Comparison of ENCODE assay signal across 8 cellular contexts in the genomic region with DNA sequence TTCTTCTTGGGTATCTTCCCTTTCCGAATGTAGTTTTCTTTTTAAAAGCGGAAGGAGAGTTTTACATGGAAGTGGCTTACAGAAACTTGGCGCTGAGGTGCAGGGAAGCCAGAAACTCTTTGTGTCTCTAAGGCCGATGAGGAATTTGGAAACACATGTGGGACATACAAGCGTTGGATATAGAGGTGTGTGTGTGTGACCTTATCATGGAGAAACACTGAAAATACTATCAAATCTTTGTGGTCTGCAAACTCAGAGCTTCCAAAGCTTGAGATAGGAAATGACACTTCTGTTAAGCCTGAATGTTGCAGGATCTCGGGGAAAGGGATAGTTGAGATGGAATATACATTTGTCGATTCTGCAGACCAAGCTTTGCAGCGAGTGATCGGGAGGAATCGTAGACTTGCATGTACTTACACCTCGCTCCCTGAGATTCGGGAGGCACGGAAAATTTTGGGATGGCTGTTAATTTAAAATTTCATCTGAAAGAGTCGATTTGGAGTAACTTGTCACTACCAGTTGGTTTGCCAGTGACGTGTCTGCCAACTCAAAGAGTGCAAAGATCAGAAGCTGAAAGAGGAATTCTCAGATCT. TPM values are rescaled to one million over a fixed set of nuclear protein-coding genes. Genes with fewer than 3 reads are reported as not detected.
A peak's percentile ranks its signal among the peaks of the same experiment; 100 is the strongest.
DNase-seq lines count a peak whose midpoint lies in the region; ATAC-seq, FAIRE-seq and TF ChIP-seq lines count a peak whose summit lies in the region.

No MANE protein-coding gene starts in this region.

- CTCF ChIA-PET in A549 (lab: Yijun Ruan, JAX), result interaction anchor here (1.0 kb wide), 1 partner anchor 9 kb away, joined by 5 read pairs; no protein-coding TSS in a partner anchor

- TF ChIP-seq RAD21 in A549 (conservative IDR thresholded peaks at IDR 0.05 in 1 of 2, IDR thresholded peaks at IDR 0.05 in 1 of 2), result no peak

- DNase-seq in A549 (ENCODE audit: low read depth in 1 of 2, low spot score in 1 of 2) (peak; percentile 13 to 46), GM10266 (ENCODE audit: extremely low spot score) (peak; percentile 23), bronchial epithelial cell (ENCODE audit: low read depth) (peak; percentile 36), right lobe of liver (peak in 2 of 3 donors; percentile 22 to 56), thoracic aorta (ENCODE audit: low spot score) (no peak)

- WGBS in A549 (ENCODE audit: missing lambda C conversion rate), result 2% methylated on average over 15 of the region's 15 CpGs
- WGBS in right lobe of liver (ENCODE audit: insufficient coverage, low coverage, low lambda C conversion rate, missing lambda C conversion rate), result under 1% methylated on average over 15 of the region's 15 CpGs

- FAIRE-seq in A549 (lab: Jason Lieb, UNC), result peak; percentile 49
- no peak for FAIRE-seq in bronchial epithelial cell (lab: Jason Lieb, UNC)

- intact Hi-C loops in right lobe of liver (cut with DNase I), result no loop called here

- TF ChIP-seq CTCF in A549 (IDR thresholded peaks at IDR 0.05) (no peak), GM10266 (IDR thresholded peaks at IDR 0.05; ENCODE audit: control insufficient read depth, insufficient read depth, low read depth, missing control alignments) (no peak), OCI-LY1 (IDR thresholded peaks at IDR 0.05; ENCODE audit: low read length) (no peak), bronchial epithelial cell (IDR thresholded peaks at IDR 0.05; ENCODE audit: insufficient read depth, low read length, severe bottlenecking) (no peak), right lobe of liver (IDR thresholded peaks at IDR 0.05) (no peak), thoracic aorta (IDR thresholded peaks at IDR 0.05) (no peak)

- H3K36me3 ChIP-seq in OCI-LY1 (ENCODE audit: insufficient read depth, low read length), result no peaks in the 10 kb centered on the region
- H3K36me3 ChIP-seq in bronchial epithelial cell (ENCODE audit: control insufficient read depth, insufficient read depth, low read length), result no peaks in the 10 kb centered on the region
- H3K36me3 ChIP-seq in right lobe of liver, result no peaks in the 10 kb centered on the region
- H3K36me3 ChIP-seq in thoracic aorta, result no peaks in the 10 kb centered on the region

- POLR2A ChIA-PET in A549 (lab: Yijun Ruan, JAX), result interaction anchor here (1.2 kb wide), 1 partner anchor 115 kb away, joined by 3 read pairs; a partner anchor contains a TSS

- no peak for TF ChIP-seq POLR2A in A549 (IDR thresholded peaks at IDR 0.05; ENCODE audit: low read length)
- no peak for TF ChIP-seq POLR2A in right lobe of liver (IDR thresholded peaks at IDR 0.05)

- H3K4me2 ChIP-seq in A549, result peak overlapping the region; percentile 94
- peak overlapping the region; percentile 96 for H3K4me2 ChIP-seq in OCI-LY1 (ENCODE audit: low read length)

- H3K9me2 ChIP-seq in OCI-LY1 (ENCODE audit: low read depth, low read length), result no peaks in the 10 kb centered on the region

- peak overlapping the region; percentile 71; the same call in 1 of the 2 replicates for H2AFZ ChIP-seq in OCI-LY1 (ENCODE audit: low read length)

- H3K9me3 ChIP-seq in A549 (no peaks in the 10 kb centered on the region), OCI-LY1 (ENCODE audit: low read length) (no peaks in the 10 kb centered on the region), right lobe of liver (no peaks in the 10 kb centered on the region), thoracic aorta (no peaks in the 10 kb centered on the region)

- H3K4me3 ChIP-seq in A549 (peak overlapping the region; percentile 87), OCI-LY1 (ENCODE audit: low read depth, low read length, poor library complexity, severe bottlenecking) (peak overlapping the region; percentile 96), bronchial epithelial cell (ENCODE audit: low read depth, low read length) (peak overlapping the region; percentile 93), right lobe of liver (peak overlapping the region; percentile 71 to 82 (median 81)), thoracic aorta (peak overlapping the region; percentile 92)

- ATAC-seq in A549 (peak in 1 of 2 experiments; percentile 19; a peak in 3 of 6 replicates), right lobe of liver (peak; percentile 4 to 14 (median 8)), thoracic aorta (ENCODE audit: insufficient number of reproducible peaks, low FRiP score, low read depth) (no peak), HG03039 (IDR thresholded peaks at IDR 0.05; ENCODE audit: unreplicated experiment) (no peak), GM19328 (IDR thresholded peaks at IDR 0.05; ENCODE audit: unreplicated experiment) (no peak)

- no peaks in the 10 kb centered on the region for H3K27me3 ChIP-seq in OCI-LY1 (ENCODE audit: insufficient read depth, low read length)
- no peaks in the 10 kb centered on the region for H3K27me3 ChIP-seq in bronchial epithelial cell (ENCODE audit: control insufficient read depth, insufficient read depth, low read length)
- H3K27me3 ChIP-seq in right lobe of liver, result no peaks in the 10 kb centered on the region
- no peaks in the 10 kb centered on the region for H3K27me3 ChIP-seq in thoracic aorta (replicated peaks; ENCODE audit: insufficient read depth)

- H4K20me1 ChIP-seq in OCI-LY1 (ENCODE audit: insufficient read depth, low read length), result no peaks in the 10 kb centered on the region

- H3F3A ChIP-seq in OCI-LY1 (ENCODE audit: insufficient read depth, low read length), result no peaks in the 10 kb centered on the region

- peaks cover 64% of the 10 kb centered on the region for H3K4me1 ChIP-seq in A549
- H3K4me1 ChIP-seq in OCI-LY1 (ENCODE audit: insufficient read depth, low read length, severe bottlenecking), result peaks cover 23% of the 10 kb centered on the region
- H3K4me1 ChIP-seq in right lobe of liver, result peaks cover 0 to 22% (median 4%) of the 10 kb centered on the region in 4 donors
- peaks cover 21 to 55% of the 10 kb centered on the region in 2 donors for H3K4me1 ChIP-seq in thoracic aorta (ENCODE audit: control insufficient read depth in 1 of 2, low read depth in 2 of 2)

- no peak for TF ChIP-seq EP300 in A549 (IDR thresholded peaks at IDR 0.05)

- H3K79me2 ChIP-seq in OCI-LY1 (ENCODE audit: insufficient read depth, low read length), result peaks cover 14% of the 10 kb centered on the region; the same call in 1 of the 2 replicates

- peak overlapping the region; percentile 91 to 99 for H3K27ac ChIP-seq in A549
- no peak overlapping the region for H3K27ac ChIP-seq in OCI-LY1 (ENCODE audit: low read depth, low read length, poor library complexity, severe bottlenecking)
- H3K27ac ChIP-seq in right lobe of liver, result peak overlapping the region; percentile 93 to 96 (median 93)
- peak overlapping the region; percentile 79 to 85 for H3K27ac ChIP-seq in thoracic aorta

- peak overlapping the region; percentile 86 for H3K9ac ChIP-seq in OCI-LY1 (ENCODE audit: low read length)

TF ChIP-seq in A549, 52 proteins besides CTCF, POLR2A, EP300 and RAD21:
- TF ChIP-seq GATA3 (IDR thresholded peaks at IDR 0.05; ENCODE audit: borderline replicate concordance), result no peak
- no peak for TF ChIP-seq HOXA7 (CRISPR knock-in tag; IDR thresholded peaks at IDR 0.05)
- no peak for TF ChIP-seq JUNB (IDR thresholded peaks at IDR 0.05)
- TF ChIP-seq ESRRA (IDR thresholded peaks at IDR 0.05; ENCODE audit: borderline replicate concordance, low read length), result no peak
- no peak for TF ChIP-seq BHLHE40 (IDR thresholded peaks at IDR 0.05; ENCODE audit: low read depth, low read length)
- no peak for TF ChIP-seq FOXS1 (CRISPR knock-in tag; IDR thresholded peaks at IDR 0.05)
- no peak for TF ChIP-seq CBX8 (IDR thresholded peaks at IDR 0.05)
- no peak for TF ChIP-seq POLR2AphosphoS2 (conservative IDR thresholded peaks at IDR 0.05; ENCODE audit: low read length)
- no peak for TF ChIP-seq FOSL2 (IDR thresholded peaks at IDR 0.05)
- no peak for TF ChIP-seq FOSL2 (CRISPR knock-in tag; IDR thresholded peaks at IDR 0.05)
- no peak for TF ChIP-seq HEYL (CRISPR knock-in tag; IDR thresholded peaks at IDR 0.05)
- no peak for TF ChIP-seq CBX2 (IDR thresholded peaks at IDR 0.05; ENCODE audit: borderline replicate concordance, low read depth)

RNA-seq across cellular contexts. Expression of a gene that starts 1.0 kb away (rescaled TPM):
- polyA plus RNA-seq in A549 (2011; rRNA removed) (55.6 and 67.3 TPM in 2 replicates), A549 (2017; fragmentation: RNase III; extraction: RNeasy Plus Mini Kit Qiagen cat#74134 plus additional on column Dnase treatment) (31.8 to 37.8 TPM (median 37.6 TPM) in 3 replicates)
- polyA plus RNA-seq in A549 (2012; cell fraction: cytosol; rRNA removed), result 16.7 and 17.6 TPM in 2 replicates
- polyA plus RNA-seq in A549 (2012; cell fraction: nucleus; rRNA removed), result 15.7 and 20.3 TPM in 2 replicates
- 60.9 and 70.4 TPM in 2 replicates for polyA minus RNA-seq in A549 (2011; rRNA and poly(A)+ RNA removed)
- total RNA-seq in bronchial epithelial cell (92.4 and 106 TPM in 2 replicates), right lobe of liver (10 to 100 TPM; 22.0 to 29.9 (median 23.8) TPM), thoracic aorta (10 to 100 TPM; 51.0 to 77.7 TPM)

Comparison
In these comparisons a context has a peak if more than half of its experiments do, and no peak if none do; other contexts are left out.
1. ATAC-seq: peak in right lobe of liver (4 of 4); none in thoracic aorta (single experiment), HG03039 (single experiment) and GM19328 (single experiment).
2. Peak in every context shown above with its lines, with median percentiles within 50 percentile points of each other: H3K4me3 ChIP-seq.